Comparison of ENCODE assay signal across 29 cellular contexts in genomic region chr14:61019537-61019936, GRCh38.
"Had no signal": no experiment of that assay in that cellular context is flagged by ENCODE, and none has a peak within 500 bp of the region (broad histone marks: within the 10 kb centered on the region; RNA-seq: fewer than 3 reads in every experiment).

No MANE protein-coding gene starts in this region.

- H3K27ac ChIP-seq: adrenal gland, body of pancreas, epithelial cell of prostate, esophagus squamous epithelium had no signal

- FAIRE-seq: colon had no signal

- H3K27me3 ChIP-seq: adrenal gland, body of pancreas, esophagus squamous epithelium had no signal

- ATAC-seq: activated CD4-positive, alpha-beta T cell treated with anti-CD3 and anti-CD28 coated beads for 36 hours; activated CD8-positive, alpha-beta memory T cell treated with anti-CD3 and anti-CD28 coated beads, Interleukin-2, amount 10 ng/mL, durations not matched to agents 7 days and 5 days; activated CD8-positive, alpha-beta T cell treated with anti-CD3 and anti-CD28 coated beads, Interleukin-2, amount 10 ng/mL, durations not matched to agents 7 days and 5 days; activated naive CD8-positive, alpha-beta T cell treated with anti-CD3 and anti-CD28 coated beads, Interleukin-2, amount 50 U/mL, for 24 hours; body of pancreas; effector memory CD8-positive, alpha-beta T cell; T-helper 17 cell had no signal

- DNase-seq: activated CD4-positive, alpha-beta memory T cell treated with anti-CD3 and anti-CD28 coated beads for 36 hours; activated CD4-positive, alpha-beta T cell treated with anti-CD3 and anti-CD28 coated beads for 36 hours; activated CD4-positive, alpha-beta T cell treated with anti-CD3 and anti-CD28 coated beads, Interleukin-2, amount 10 ng/mL, durations not matched to agents 24 days and 14 days; activated CD4-positive, CD25-positive, alpha-beta regulatory T cell; activated CD4-positive, CD25-positive, alpha-beta regulatory T cell treated with anti-CD3 and anti-CD28 coated beads, Interleukin-2, amount 50 U/mL, for 72 hours; activated CD8-positive, alpha-beta memory T cell treated with anti-CD3 and anti-CD28 coated beads, Interleukin-2, amount 10 ng/mL, durations not matched to agents 7 days and 5 days; activated CD8-positive, alpha-beta memory T cell treated with anti-CD3 and anti-CD28 coated beads, Interleukin-2, amount 50 U/mL, for 4 hours; activated CD8-positive, alpha-beta T cell treated with anti-CD3 and anti-CD28 coated beads, Interleukin-2, amount 10 ng/mL, durations not matched to agents 7 days and 5 days; activated effector memory CD4-positive, alpha-beta T cell treated with anti-CD3 and anti-CD28 coated beads, Interleukin-2, amount 50 U/mL, for 16 hours; activated naive CD4-positive, alpha-beta T cell treated with anti-CD3 and anti-CD28 coated beads for 36 hours; activated naive CD8-positive, alpha-beta T cell treated with anti-CD3 and anti-CD28 coated beads for 36 hours; activated naive CD8-positive, alpha-beta T cell treated with anti-CD3 and anti-CD28 coated beads, Interleukin-2, amount 50 U/mL, for 24 hours; activated T-cell treated with anti-CD3 and anti-CD28 coated beads, Interleukin-2, amount 50 U/mL, for 1 hour; activated T-cell treated with anti-CD3 and anti-CD28 coated beads, Interleukin-2, amount 50 U/mL, for 48 hours; adrenal gland; amygdala; aorta; body of pancreas; caudate nucleus; cortex of kidney; dermis blood vessel endothelial cell; effector CD4-positive, alpha-beta T cell; effector memory CD8-positive, alpha-beta T cell; esophagus squamous epithelium; foreskin melanocyte; T-helper 1 cell; T-helper 17 cell had no signal

- H3K9me3 ChIP-seq: adrenal gland, body of pancreas, esophagus squamous epithelium had no signal

- H3K4me1 ChIP-seq: adrenal gland, body of pancreas, esophagus squamous epithelium had no signal

- H3K4me3 ChIP-seq: adrenal gland, body of pancreas, esophagus squamous epithelium had no signal

- H3K36me3 ChIP-seq: adrenal gland had no signal
